2 cellular contexts compared by ENCODE assay signal in the genomic region with DNA sequence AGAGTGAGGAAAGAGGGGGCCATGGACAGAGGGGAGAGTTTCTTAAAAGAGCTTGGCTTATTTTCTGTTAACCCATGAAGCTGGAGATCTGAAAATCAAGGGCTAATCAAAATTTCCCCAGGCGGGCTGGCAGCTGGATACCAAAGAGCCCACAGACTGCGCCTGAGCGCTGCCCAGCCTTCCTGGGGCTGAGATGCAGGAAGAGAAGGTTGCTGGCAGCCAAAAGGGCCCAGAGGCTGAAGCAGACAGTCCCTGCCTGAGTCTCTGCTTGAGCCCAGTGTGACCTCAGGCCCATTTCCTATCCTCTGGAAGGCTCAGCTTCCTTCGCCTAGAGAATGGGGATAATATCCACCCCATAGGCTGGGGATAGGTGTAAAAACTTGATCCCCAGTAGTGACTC.
TF ChIP-seq lines count a peak whose summit lies in the region.

No MANE protein-coding gene starts in this region.

TF ChIP-seq in SK-N-SH, 30 proteins besides CTCF, POLR2A, EP300 and RAD21 (continued from another document):
- no peak for TF ChIP-seq TAF1 (IDR thresholded peaks at IDR 0.05; ENCODE audit: borderline replicate concordance, low read depth, low read length)
- no peak for TF ChIP-seq MEF2A (IDR thresholded peaks at IDR 0.05; ENCODE audit: borderline replicate concordance, low read depth)
- no peak for TF ChIP-seq NFIC (IDR thresholded peaks at IDR 0.05; ENCODE audit: borderline replicate concordance)
- no peak for TF ChIP-seq TCF12 (IDR thresholded peaks at IDR 0.05)
- no peak for TF ChIP-seq EZH2phosphoT487 (IDR thresholded peaks at IDR 0.05; ENCODE audit: borderline replicate concordance, low read depth)
- no peak for TF ChIP-seq TEAD4 (IDR thresholded peaks at IDR 0.05; ENCODE audit: borderline replicate concordance, insufficient read depth)
- no peak for TF ChIP-seq CHD2 (IDR thresholded peaks at IDR 0.05; ENCODE audit: low read length, partially characterized antibody)
- TF ChIP-seq SMC3 (IDR thresholded peaks at IDR 0.05; ENCODE audit: low read depth, low read length) = no peak
- no peak for TF ChIP-seq ELF1 (IDR thresholded peaks at IDR 0.05)
- TF ChIP-seq GABPA (IDR thresholded peaks at IDR 0.05; ENCODE audit: low read depth) = no peak
- TF ChIP-seq SIN3A (IDR thresholded peaks at IDR 0.05; ENCODE audit: borderline replicate concordance, low read depth, low read length) = no peak
- no peak for TF ChIP-seq GATA2 (CRISPR knock-in tag; IDR thresholded peaks at IDR 0.05)
- no peak for TF ChIP-seq FOXM1 (IDR thresholded peaks at IDR 0.05; ENCODE audit: low read depth)
- TF ChIP-seq RCOR1 (IDR thresholded peaks at IDR 0.05; ENCODE audit: low read length) = no peak
- TF ChIP-seq, protein P1, sequence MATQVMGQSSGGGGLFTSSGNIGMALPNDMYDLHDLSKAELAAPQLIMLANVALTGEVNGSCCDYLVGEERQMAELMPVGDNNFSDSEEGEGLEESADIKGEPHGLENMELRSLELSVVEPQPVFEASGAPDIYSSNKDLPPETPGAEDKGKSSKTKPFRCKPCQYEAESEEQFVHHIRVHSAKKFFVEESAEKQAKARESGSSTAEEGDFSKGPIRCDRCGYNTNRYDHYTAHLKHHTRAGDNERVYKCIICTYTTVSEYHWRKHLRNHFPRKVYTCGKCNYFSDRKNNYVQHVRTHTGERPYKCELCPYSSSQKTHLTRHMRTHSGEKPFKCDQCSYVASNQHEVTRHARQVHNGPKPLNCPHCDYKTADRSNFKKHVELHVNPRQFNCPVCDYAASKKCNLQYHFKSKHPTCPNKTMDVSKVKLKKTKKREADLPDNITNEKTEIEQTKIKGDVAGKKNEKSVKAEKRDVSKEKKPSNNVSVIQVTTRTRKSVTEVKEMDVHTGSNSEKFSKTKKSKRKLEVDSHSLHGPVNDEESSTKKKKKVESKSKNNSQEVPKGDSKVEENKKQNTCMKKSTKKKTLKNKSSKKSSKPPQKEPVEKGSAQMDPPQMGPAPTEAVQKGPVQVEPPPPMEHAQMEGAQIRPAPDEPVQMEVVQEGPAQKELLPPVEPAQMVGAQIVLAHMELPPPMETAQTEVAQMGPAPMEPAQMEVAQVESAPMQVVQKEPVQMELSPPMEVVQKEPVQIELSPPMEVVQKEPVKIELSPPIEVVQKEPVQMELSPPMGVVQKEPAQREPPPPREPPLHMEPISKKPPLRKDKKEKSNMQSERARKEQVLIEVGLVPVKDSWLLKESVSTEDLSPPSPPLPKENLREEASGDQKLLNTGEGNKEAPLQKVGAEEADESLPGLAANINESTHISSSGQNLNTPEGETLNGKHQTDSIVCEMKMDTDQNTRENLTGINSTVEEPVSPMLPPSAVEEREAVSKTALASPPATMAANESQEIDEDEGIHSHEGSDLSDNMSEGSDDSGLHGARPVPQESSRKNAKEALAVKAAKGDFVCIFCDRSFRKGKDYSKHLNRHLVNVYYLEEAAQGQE (IDR thresholded peaks at IDR 0.05; ENCODE audit: low read depth, low read length) = no peak
- TF ChIP-seq, protein P2, sequence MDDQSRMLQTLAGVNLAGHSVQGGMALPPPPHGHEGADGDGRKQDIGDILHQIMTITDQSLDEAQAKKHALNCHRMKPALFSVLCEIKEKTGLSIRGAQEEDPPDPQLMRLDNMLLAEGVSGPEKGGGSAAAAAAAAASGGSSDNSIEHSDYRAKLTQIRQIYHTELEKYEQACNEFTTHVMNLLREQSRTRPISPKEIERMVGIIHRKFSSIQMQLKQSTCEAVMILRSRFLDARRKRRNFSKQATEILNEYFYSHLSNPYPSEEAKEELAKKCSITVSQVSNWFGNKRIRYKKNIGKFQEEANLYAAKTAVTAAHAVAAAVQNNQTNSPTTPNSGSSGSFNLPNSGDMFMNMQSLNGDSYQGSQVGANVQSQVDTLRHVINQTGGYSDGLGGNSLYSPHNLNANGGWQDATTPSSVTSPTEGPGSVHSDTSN (IDR thresholded peaks at IDR 0.05) = no peak
- TF ChIP-seq, protein P3, sequence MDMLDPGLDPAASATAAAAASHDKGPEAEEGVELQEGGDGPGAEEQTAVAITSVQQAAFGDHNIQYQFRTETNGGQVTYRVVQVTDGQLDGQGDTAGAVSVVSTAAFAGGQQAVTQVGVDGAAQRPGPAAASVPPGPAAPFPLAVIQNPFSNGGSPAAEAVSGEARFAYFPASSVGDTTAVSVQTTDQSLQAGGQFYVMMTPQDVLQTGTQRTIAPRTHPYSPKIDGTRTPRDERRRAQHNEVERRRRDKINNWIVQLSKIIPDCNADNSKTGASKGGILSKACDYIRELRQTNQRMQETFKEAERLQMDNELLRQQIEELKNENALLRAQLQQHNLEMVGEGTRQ (IDR thresholded peaks at IDR 0.05; ENCODE audit: borderline replicate concordance, low read depth, low read length) = no peak

TF ChIP-seq in endothelial cell of umbilical vein, 7 proteins besides CTCF, POLR2A, EP300 and RAD21 (continued from another document):
- TF ChIP-seq FOS (IDR thresholded peaks at IDR 0.05; ENCODE audit: borderline replicate concordance, insufficient read depth, low read length) (no peak), POLR2AphosphoS5 (IDR thresholded peaks at IDR 0.05; ENCODE audit: insufficient read depth, low read depth, low read length) (no peak), GATA2 (IDR thresholded peaks at IDR 0.05; ENCODE audit: insufficient read depth, insufficient read length, low read depth, low read length) (no peak), EZH2 (IDR thresholded peaks at IDR 0.05; ENCODE audit: borderline replicate concordance, low read depth, low read length, severe bottlenecking) (no peak)
- TF ChIP-seq, protein P4, sequence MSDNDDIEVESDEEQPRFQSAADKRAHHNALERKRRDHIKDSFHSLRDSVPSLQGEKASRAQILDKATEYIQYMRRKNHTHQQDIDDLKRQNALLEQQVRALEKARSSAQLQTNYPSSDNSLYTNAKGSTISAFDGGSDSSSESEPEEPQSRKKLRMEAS (IDR thresholded peaks at IDR 0.05; ENCODE audit: insufficient read depth, insufficient read length) = no peak
